ENCODE assay signal across 24 cellular contexts in the genomic region with DNA sequence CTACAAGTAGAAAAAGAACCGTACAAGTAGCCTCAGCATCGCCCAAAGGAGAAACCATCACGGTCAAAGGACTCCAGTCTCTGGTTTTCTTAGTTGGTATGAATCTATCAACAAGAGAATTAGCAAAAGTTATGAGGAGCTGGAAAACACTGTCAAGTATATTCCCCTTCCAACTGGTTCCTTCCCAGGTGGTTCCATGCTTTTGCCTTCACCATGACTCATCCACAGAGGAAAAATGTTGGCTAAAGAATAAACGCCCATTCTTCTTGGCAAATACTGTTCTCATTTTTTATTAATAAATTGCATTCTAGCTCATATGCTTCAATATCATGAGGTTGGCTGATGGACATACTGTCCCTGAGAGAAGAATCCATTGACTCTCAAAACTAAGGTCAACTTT. TPM values are rescaled to one million over a fixed set of nuclear protein-coding genes. Genes with fewer than 3 reads are reported as not detected.
DNase-seq lines count a peak whose midpoint lies in the region; ATAC-seq and TF ChIP-seq lines count a peak whose summit lies in the region.
"Had no signal": no experiment of that assay in that cellular context is flagged by ENCODE, and none has a peak within 500 bp of the region (broad histone marks: within the 10 kb centered on the region; RNA-seq: fewer than 3 reads in every experiment).

No MANE protein-coding gene starts in this region.

- intact Hi-C loops in activated CD4-positive, alpha-beta T cell treated with anti-CD3 and anti-CD28 coated beads, Interleukin-2, amount 10 ng/mL, durations not matched to agents 24 days and 14 days (cut with micrococcal nuclease) = no loop called here
- intact Hi-C loops in OCI-LY7 (cut with micrococcal nuclease; ENCODE audit: unreplicated experiment) = no loop called here

- peaks cover 0 to 8% (median 0%) of the 10 kb centered on the region in 3 donors for H3K27me3 ChIP-seq in skeletal muscle tissue (ENCODE audit: control insufficient read depth in 3 of 3, insufficient read depth in 3 of 3, low read length in 3 of 3)

- H3K36me3 Mint-ChIP-seq in activated CD4-positive, alpha-beta T cell treated with anti-CD3 and anti-CD28 coated beads, Interleukin-2, amount 10 ng/mL, durations not matched to agents 24 days and 14 days (ENCODE audit: low read depth) = peaks cover 42% of the 10 kb centered on the region
- H3K36me3 Mint-ChIP-seq in T-cell (peaks cover 22% of the 10 kb centered on the region), immature natural killer cell (peaks cover 0 to 11% (median 4%) of the 10 kb centered on the region in 3 donors)

- H3K4me1 Mint-ChIP-seq in activated CD4-positive, alpha-beta T cell treated with anti-CD3 and anti-CD28 coated beads, Interleukin-2, amount 10 ng/mL, durations not matched to agents 24 days and 14 days = peaks cover 61% of the 10 kb centered on the region
- H3K4me1 Mint-ChIP-seq in T-cell (peaks cover 87 to 89% (median 87%) of the 10 kb centered on the region in 3 donors), immature natural killer cell (peaks cover 76 to 96% of the 10 kb centered on the region in 2 donors)

- H3K36me3 ChIP-seq in skeletal muscle tissue (ENCODE audit: control insufficient read depth in 3 of 3, insufficient read depth in 3 of 3, low read length in 3 of 3) (no peaks in the 10 kb centered on the region), OCI-LY7 (ENCODE audit: insufficient read depth, low read length) (no peaks in the 10 kb centered on the region)

- no peak overlapping the region for H3K9ac ChIP-seq in skeletal muscle tissue (ENCODE audit: low read depth in 1 of 3, low read length in 3 of 3)

- no peaks in the 10 kb centered on the region for H4K20me1 ChIP-seq in OCI-LY7 (ENCODE audit: insufficient read depth, low read length)

- H3K4me3 ChIP-seq in skeletal muscle tissue (ENCODE audit: low read length in 3 of 3) = no peak overlapping the region
- no peak overlapping the region for H3K4me3 ChIP-seq in OCI-LY7 (ENCODE audit: low read depth, low read length, poor library complexity, severe bottlenecking)
- H3K4me3 ChIP-seq: PC-9 had no signal

- POLR2A ChIA-PET in T-cell (lab: Charles Lee) = interaction anchor here (0.7 to 1.1 kb wide), 2 partner anchors 36 to 88 kb away, joined by 3 to 4 read pairs; no protein-coding TSS in a partner anchor
- POLR2A ChIA-PET in OCI-LY7 (lab: Charles Lee) = interaction anchor here (0.5 kb wide), 1 partner anchor 262 kb away, joined by 3 read pairs; no protein-coding TSS in a partner anchor

- no peak overlapping the region for H3K4me3 Mint-ChIP-seq in activated CD4-positive, alpha-beta T cell treated with anti-CD3 and anti-CD28 coated beads, Interleukin-2, amount 10 ng/mL, durations not matched to agents 24 days and 14 days
- peak overlapping the region in 1 of 3 donors; percentile 58 for H3K4me3 Mint-ChIP-seq in T-cell
- H3K4me3 Mint-ChIP-seq in immature natural killer cell = peak overlapping the region in 2 of 5 donors; percentile 86 to 88

- no peaks in the 10 kb centered on the region for H3K9me3 Mint-ChIP-seq in activated CD4-positive, alpha-beta T cell treated with anti-CD3 and anti-CD28 coated beads, Interleukin-2, amount 10 ng/mL, durations not matched to agents 24 days and 14 days
- H3K9me3 Mint-ChIP-seq in T-cell (no peaks in the 10 kb centered on the region), immature natural killer cell (no peaks in the 10 kb centered on the region)
- H3K9me3 Mint-ChIP-seq: activated T-cell treated with anti-CD3 and anti-CD28 coated beads, Interleukin-2, amount 50 U/mL, for 72 hours had no signal

- BruUV-seq in OCI-LY7 (replicated peaks; lab: Mats Ljungman, UMichigan) = no TSS peak

- peak overlapping the region; percentile 85 for H3K27ac Mint-ChIP-seq in activated CD4-positive, alpha-beta T cell treated with anti-CD3 and anti-CD28 coated beads, Interleukin-2, amount 10 ng/mL, durations not matched to agents 24 days and 14 days
- peak overlapping the region; percentile 89 to 95 for H3K27ac Mint-ChIP-seq in T-cell
- peak overlapping the region; percentile 20 to 98 (median 94) for H3K27ac Mint-ChIP-seq in immature natural killer cell

- ATAC-seq in T-cell (replicated peaks in 1 of 4) = no peak
- ATAC-seq in HG02981 (IDR thresholded peaks at IDR 0.05; ENCODE audit: unreplicated experiment) = no peak
- ATAC-seq in HG02973 (IDR thresholded peaks at IDR 0.05; ENCODE audit: unreplicated experiment) = no peak
- ATAC-seq: activated T-cell treated with anti-CD3 and anti-CD28 coated beads, Interleukin-2, amount 50 U/mL, for 72 hours had no signal

- peaks cover 5 to 9% (median 8%) of the 10 kb centered on the region in 3 donors for H3K4me1 ChIP-seq in skeletal muscle tissue (ENCODE audit: control insufficient read depth in 3 of 3, insufficient read depth in 3 of 3, low read length in 3 of 3)
- no peaks in the 10 kb centered on the region for H3K4me1 ChIP-seq in OCI-LY7 (ENCODE audit: insufficient read depth, low read length, poor library complexity, severe bottlenecking)

- DNase-seq in activated CD4-positive, alpha-beta T cell treated with anti-CD3 and anti-CD28 coated beads, Interleukin-2, amount 10 ng/mL, durations not matched to agents 24 days and 14 days = no peak
- no peak for DNase-seq in activated CD4-positive, alpha-beta T cell treated with anti-CD3 and anti-CD28 coated beads for 1 hour
- DNase-seq in T-cell = no peak
- DNase-seq in immature natural killer cell = no peak
- DNase-seq in OCI-LY7 (ENCODE audit: low spot score) = no peak
- DNase-seq: 8988T; activated CD4-positive, alpha-beta T cell treated with anti-CD3 and anti-CD28 coated beads, Interleukin-2, amount 50 U/mL, for 4 hours; activated T-cell treated with anti-CD3 and anti-CD28 coated beads, Interleukin-2, amount 50 U/mL, for 72 hours; C1 segment of cervical spinal cord; central memory CD4-positive, alpha-beta T cell; DMS153; effector CD8-positive, alpha-beta T cell; hippocampal formation; KBM-7; kidney; NCI-H1048; PC-9; stimulated activated CD4-positive, alpha-beta T cell treated with anti-CD3 and anti-CD28 coated beads, Interleukin-4, amount 100 ng/mL, for 4 hours; stimulated activated CD8-positive, alpha-beta memory T cell treated with anti-CD3 and anti-CD28 coated beads, Interleukin-4, amount 100 ng/mL, for 48 hours; T-helper 9 cell had no signal

- H3K79me2 ChIP-seq in OCI-LY7 (ENCODE audit: insufficient read depth, low read depth, low read length) = no peaks in the 10 kb centered on the region

- no peak overlapping the region for H3K4me2 ChIP-seq in OCI-LY7 (ENCODE audit: low read length)
- H3K4me2 ChIP-seq: PC-9 had no signal

- H3K9me3 ChIP-seq in skeletal muscle tissue (ENCODE audit: control insufficient read depth in 3 of 3, low read length in 3 of 3) = no peaks in the 10 kb centered on the region
- no peaks in the 10 kb centered on the region for H3K9me3 ChIP-seq in OCI-LY7 (ENCODE audit: low read length)

- no peaks in the 10 kb centered on the region for H3K9me2 ChIP-seq in OCI-LY7 (ENCODE audit: insufficient read depth, low read length)

- no peaks in the 10 kb centered on the region for H3K27me3 Mint-ChIP-seq in activated CD4-positive, alpha-beta T cell treated with anti-CD3 and anti-CD28 coated beads, Interleukin-2, amount 10 ng/mL, durations not matched to agents 24 days and 14 days
- H3K27me3 Mint-ChIP-seq in T-cell (no peaks in the 10 kb centered on the region), immature natural killer cell (ENCODE audit: low read depth in 3 of 3) (peaks cover 7 to 10% (median 8%) of the 10 kb centered on the region in 3 donors)

- CTCF ChIA-PET in T-cell (lab: Charles Lee) = interaction anchor here in 1 of 2 donors (1.0 to 1.4 kb wide), 2 partner anchors 24 to 89 kb away, joined by 3 to 4 read pairs; no protein-coding TSS in a partner anchor
- CTCF ChIA-PET in OCI-LY7 (lab: Charles Lee; ENCODE audit: unreplicated experiment) = no interaction called here

- peak overlapping the region; percentile 58 for H3K27ac ChIP-seq in skeletal muscle tissue (ENCODE audit: low read depth, low read length)
- no peak overlapping the region for H3K27ac ChIP-seq in OCI-LY7 (ENCODE audit: low read depth, low read length, poor library complexity, severe bottlenecking)
- H3K27ac ChIP-seq: PC-9 had no signal

- no peak for TF ChIP-seq CTCF in OCI-LY7 (conservative IDR thresholded peaks at IDR 0.05; ENCODE audit: low read length)

- no peak overlapping the region for H2AFZ ChIP-seq in OCI-LY7 (ENCODE audit: low read length)
- H2AFZ ChIP-seq: PC-9 had no signal

RNA-seq across cellular contexts. Expression of a gene that starts 6.4 kb away (rescaled TPM):
- total RNA-seq in activated CD4-positive, alpha-beta T cell treated with anti-CD3 and anti-CD28 coated beads, Interleukin-2, amount 10 ng/mL, durations not matched to agents 24 days and 14 days = 110 and 121 TPM in 2 replicates
- total RNA-seq in T-cell = 100 to 1,000 TPM; 101 to 149 (median 113) TPM
- 10 to 100 TPM; 31.9 to 65.9 (median 53.1) TPM for polyA plus RNA-seq in immature natural killer cell
- total RNA-seq in skeletal muscle tissue = 52.7 TPM
- 102 and 103 TPM in 2 replicates for total RNA-seq in OCI-LY7 (2014; rRNA removed; shearing (Covaris generic))
- 101 and 110 TPM in 2 replicates for total RNA-seq in OCI-LY7 (2022)
- total RNA-seq: osteocyte had no signal
